ENCODE assay signal across 1 cellular context in genomic region chr4:138158746-138159297, GRCh38.
TF ChIP-seq lines count a peak whose summit lies in the region.

No MANE protein-coding gene starts in this region.

TF ChIP-seq in GM12878, 131 proteins besides CTCF, POLR2A, EP300 and RAD21 (continued from another document):
- TF ChIP-seq CUX1 (IDR thresholded peaks at IDR 0.05; ENCODE audit: insufficient replicate concordance, low read depth, low read length) = no peak
- TF ChIP-seq TARDBP (IDR thresholded peaks at IDR 0.05; ENCODE audit: borderline replicate concordance) = no peak
- TF ChIP-seq JUNB (IDR thresholded peaks at IDR 0.05) = no peak
- TF ChIP-seq CBFB (IDR thresholded peaks at IDR 0.05; ENCODE audit: low read depth) = no peak
- no peak for TF ChIP-seq SIX5 (IDR thresholded peaks at IDR 0.05; ENCODE audit: low read depth, low read length, severe bottlenecking)
